Comparison of ENCODE assay signal across 8 cellular contexts in the genomic region with DNA sequence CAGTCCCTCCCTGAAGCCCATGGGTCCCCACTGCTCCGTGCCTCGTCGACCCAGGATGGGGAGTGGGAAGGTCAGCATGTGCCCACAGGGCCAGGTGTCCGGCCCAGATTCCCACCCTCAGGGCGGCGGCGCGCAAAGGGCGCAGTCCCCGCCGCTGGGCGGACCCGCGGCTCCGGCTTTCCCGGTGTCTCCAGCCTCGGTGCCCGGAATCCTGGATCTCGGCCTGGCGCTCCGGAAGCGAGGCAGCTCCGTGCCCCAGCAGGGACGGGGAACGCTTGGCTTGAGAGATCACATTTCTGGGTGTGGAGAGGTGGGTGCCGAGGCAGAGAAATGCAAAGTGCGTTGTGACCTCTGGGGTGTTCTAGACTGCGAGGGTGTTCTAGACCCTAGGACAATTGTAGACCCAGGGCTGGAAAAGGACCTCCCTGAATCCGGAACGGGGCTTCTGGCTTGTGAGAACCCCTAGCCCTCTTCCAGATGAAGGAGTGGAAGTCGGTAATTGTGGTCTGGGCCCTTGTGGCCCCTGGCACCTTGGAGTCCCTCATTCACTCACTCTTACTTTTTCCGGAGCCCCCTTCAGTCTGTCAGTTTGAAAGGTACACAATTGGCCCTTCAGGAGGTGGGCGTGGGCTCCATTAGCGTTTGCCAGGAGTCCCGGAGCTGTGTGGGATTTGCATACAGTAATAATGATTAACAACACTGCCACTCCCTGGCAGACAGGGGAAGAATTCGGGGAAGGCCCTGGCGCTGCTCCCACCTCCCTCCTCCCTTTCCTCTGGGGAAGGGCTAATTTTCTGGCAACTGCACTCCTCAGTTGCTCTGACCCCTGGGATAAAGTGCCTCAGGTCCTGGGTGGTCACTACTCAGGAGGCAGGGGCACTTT. TPM values are rescaled to one million over a fixed set of nuclear protein-coding genes. Genes with fewer than 3 reads are reported as not detected.
DNase-seq lines count a peak whose midpoint lies in the region; ATAC-seq and TF ChIP-seq lines count a peak whose summit lies in the region.

No MANE protein-coding gene starts in this region.

- H3K4me1 ChIP-seq in heart right ventricle, result peaks cover 6 to 59% (median 35%) of the 10 kb centered on the region in 9 donors

- intact Hi-C loops in activated CD4-positive, alpha-beta T cell treated with anti-CD3 and anti-CD28 coated beads for 36 hours (cut with DNase I, micrococcal nuclease), result no loop called here
- intact Hi-C loops in heart right ventricle (cut with DNase I), result loop anchor here in 9 of 10 donors (2.0 to 10.0 kb wide), 11 partner anchors 109 to 346 kb away; no protein-coding TSS in a partner anchor

- CTCF ChIA-PET in activated CD4-positive, alpha-beta T cell treated with anti-CD3 and anti-CD28 coated beads for 36 hours (lab: Charles Lee), result interaction anchor here (0.6 to 0.8 kb wide), 2 partner anchors 18 to 331 kb away, joined by 4 read pairs; no protein-coding TSS in a partner anchor

- peak overlapping the region; percentile 25 to 70 (median 62) for H3K4me3 ChIP-seq in heart right ventricle

- H3K4me1 Mint-ChIP-seq in activated CD4-positive, alpha-beta T cell treated with anti-CD3 and anti-CD28 coated beads for 36 hours, result peaks cover 11% of the 10 kb centered on the region
- H3K4me1 Mint-ChIP-seq in activated T-helper 17 cell treated with anti-CD3 and anti-CD28 coated beads, Interleukin-2, amount 50 U/mL, for 72 hours, result no peaks in the 10 kb centered on the region
- H3K4me1 Mint-ChIP-seq in osteocyte (ENCODE audit: unreplicated experiment), result peaks cover 18% of the 10 kb centered on the region

- H3K4me3 Mint-ChIP-seq in activated CD4-positive, alpha-beta T cell treated with anti-CD3 and anti-CD28 coated beads for 36 hours, result peak overlapping the region; percentile 49
- peak overlapping the region; percentile 55 for H3K4me3 Mint-ChIP-seq in activated T-helper 17 cell treated with anti-CD3 and anti-CD28 coated beads, Interleukin-2, amount 50 U/mL, for 72 hours
- peak overlapping the region; percentile 78 for H3K4me3 Mint-ChIP-seq in osteocyte (ENCODE audit: unreplicated experiment)

- peak; percentile 33 for ATAC-seq in activated CD4-positive, alpha-beta T cell treated with anti-CD3 and anti-CD28 coated beads for 36 hours
- no peak for ATAC-seq in activated T-helper 17 cell treated with anti-CD3 and anti-CD28 coated beads, Interleukin-2, amount 50 U/mL, for 72 hours (replicated peaks)
- ATAC-seq in heart right ventricle, result peak; percentile 60 to 83 (median 76)
- no peak for ATAC-seq in GM18909 (IDR thresholded peaks at IDR 0.05; ENCODE audit: poor library complexity, unreplicated experiment)

- peak in 8 of 9 donors; percentile 15 to 67 (median 39) for TF ChIP-seq CTCF in heart right ventricle (IDR thresholded peaks at IDR 0.05)
- peak; percentile 57 for TF ChIP-seq CTCF in osteocyte (IDR thresholded peaks at IDR 0.05)

- POLR2A ChIA-PET in activated CD4-positive, alpha-beta T cell treated with anti-CD3 and anti-CD28 coated beads for 36 hours (lab: Charles Lee), result no interaction called here

- peaks cover 69% of the 10 kb centered on the region for H3K27me3 Mint-ChIP-seq in activated CD4-positive, alpha-beta T cell treated with anti-CD3 and anti-CD28 coated beads for 36 hours
- peaks cover 59% of the 10 kb centered on the region for H3K27me3 Mint-ChIP-seq in activated T-helper 17 cell treated with anti-CD3 and anti-CD28 coated beads, Interleukin-2, amount 50 U/mL, for 72 hours
- peaks cover 66% of the 10 kb centered on the region for H3K27me3 Mint-ChIP-seq in osteocyte (ENCODE audit: unreplicated experiment)

- no peaks in the 10 kb centered on the region for H3K9me3 Mint-ChIP-seq in activated CD4-positive, alpha-beta T cell treated with anti-CD3 and anti-CD28 coated beads for 36 hours (ENCODE audit: low read depth)
- no peaks in the 10 kb centered on the region for H3K9me3 Mint-ChIP-seq in activated T-helper 17 cell treated with anti-CD3 and anti-CD28 coated beads, Interleukin-2, amount 50 U/mL, for 72 hours
- H3K9me3 Mint-ChIP-seq in osteocyte (ENCODE audit: unreplicated experiment), result no peaks in the 10 kb centered on the region

- no peaks in the 10 kb centered on the region for H3K36me3 ChIP-seq in heart right ventricle

- WGBS in heart right ventricle, 2 donors, result 1% methylated on average over 37 of the region's 37 CpGs

- peak; percentile 20 for DNase-seq in activated CD4-positive, alpha-beta T cell treated with anti-CD3 and anti-CD28 coated beads for 36 hours
- no peak for DNase-seq in activated CD4-positive, alpha-beta T cell treated with anti-CD3 and anti-CD28 coated beads for 4 hours
- DNase-seq in NCI-H187 treated with DMSO at 0.1 percent for 48 hours (lab: John Stamatoyannopoulos, UW), result peak; percentile 54
- DNase-seq in heart right ventricle, result peak; percentile 77
- DNase-seq in osteocyte (ENCODE audit: extremely low spot score, unreplicated experiment), result no peak
- DNase-seq in NOMO-1 (lab: John Stamatoyannopoulos, UW; ENCODE audit: unreplicated experiment in 2 of 2), result no peak

- no peaks in the 10 kb centered on the region for H3K36me3 Mint-ChIP-seq in activated CD4-positive, alpha-beta T cell treated with anti-CD3 and anti-CD28 coated beads for 36 hours (ENCODE audit: low read depth)
- H3K36me3 Mint-ChIP-seq in activated T-helper 17 cell treated with anti-CD3 and anti-CD28 coated beads, Interleukin-2, amount 50 U/mL, for 72 hours (ENCODE audit: low read depth), result no peaks in the 10 kb centered on the region
- no peaks in the 10 kb centered on the region for H3K36me3 Mint-ChIP-seq in osteocyte (ENCODE audit: unreplicated experiment)

- peaks cover 0 to 68% (median 14%) of the 10 kb centered on the region in 7 donors for H3K27me3 ChIP-seq in heart right ventricle

- H3K27ac ChIP-seq in heart right ventricle, result peak overlapping the region; percentile 36 to 91 (median 79)

- no peaks in the 10 kb centered on the region for H3K9me3 ChIP-seq in heart right ventricle

- no peak overlapping the region for H3K27ac Mint-ChIP-seq in activated CD4-positive, alpha-beta T cell treated with anti-CD3 and anti-CD28 coated beads for 36 hours
- no peak overlapping the region for H3K27ac Mint-ChIP-seq in activated T-helper 17 cell treated with anti-CD3 and anti-CD28 coated beads, Interleukin-2, amount 50 U/mL, for 72 hours
- no peak overlapping the region for H3K27ac Mint-ChIP-seq in osteocyte (ENCODE audit: unreplicated experiment)

RNA-seq across cellular contexts. Expression of a gene that starts 1.7 kb away (rescaled TPM):
- total RNA-seq in activated CD4-positive, alpha-beta T cell treated with anti-CD3 and anti-CD28 coated beads for 36 hours, result not detected
- total RNA-seq in activated T-helper 17 cell treated with anti-CD3 and anti-CD28 coated beads, Interleukin-2, amount 50 U/mL, for 72 hours, result not detected
- 10 to 100 TPM in 9 of 10 donors, 1 to 10 TPM in 1; 9.9 to 24.7 (median 15.9) TPM for total RNA-seq in heart right ventricle
- polyA plus RNA-seq in heart right ventricle, result 1 to 10 TPM; 3.5 to 8.0 TPM
- 2.1 TPM in 2 replicates for total RNA-seq in osteocyte

Comparison
In these comparisons a context has a peak if more than half of its experiments do, and no peak if none do; other contexts are left out.
1. DNase-seq: peak in activated CD4-positive, alpha-beta T cell treated with anti-CD3 and anti-CD28 coated beads for 36 hours (single experiment), NCI-H187 treated with DMSO at 0.1 percent for 48 hours (single experiment) and heart right ventricle (2 of 2); none in activated CD4-positive, alpha-beta T cell treated with anti-CD3 and anti-CD28 coated beads for 4 hours (0 of 2), osteocyte (single experiment) and NOMO-1 (0 of 2).
2. ATAC-seq: peak in activated CD4-positive, alpha-beta T cell treated with anti-CD3 and anti-CD28 coated beads for 36 hours (single experiment) and heart right ventricle (8 of 8); none in activated T-helper 17 cell treated with anti-CD3 and anti-CD28 coated beads, Interleukin-2, amount 50 U/mL, for 72 hours (single experiment) and GM18909 (single experiment).
3. intact Hi-C loops: an anchor here in heart right ventricle (2.0 to 10.0 kb wide); none called in activated CD4-positive, alpha-beta T cell treated with anti-CD3 and anti-CD28 coated beads for 36 hours.
4. Peak in every context shown above with its lines, with median percentiles within 50 percentile points of each other: H3K4me3 Mint-ChIP-seq.